Comparison of ENCODE assay signal across 1 cellular context in genomic region chr9:32161720-32162119, GRCh38.
TF ChIP-seq lines count a peak whose summit lies in the region.

No MANE protein-coding gene starts in this region.

TF ChIP-seq in GM23338, 12 proteins besides CTCF, POLR2A, EP300 and RAD21 (continued from another document):
- TF ChIP-seq, protein P1, sequence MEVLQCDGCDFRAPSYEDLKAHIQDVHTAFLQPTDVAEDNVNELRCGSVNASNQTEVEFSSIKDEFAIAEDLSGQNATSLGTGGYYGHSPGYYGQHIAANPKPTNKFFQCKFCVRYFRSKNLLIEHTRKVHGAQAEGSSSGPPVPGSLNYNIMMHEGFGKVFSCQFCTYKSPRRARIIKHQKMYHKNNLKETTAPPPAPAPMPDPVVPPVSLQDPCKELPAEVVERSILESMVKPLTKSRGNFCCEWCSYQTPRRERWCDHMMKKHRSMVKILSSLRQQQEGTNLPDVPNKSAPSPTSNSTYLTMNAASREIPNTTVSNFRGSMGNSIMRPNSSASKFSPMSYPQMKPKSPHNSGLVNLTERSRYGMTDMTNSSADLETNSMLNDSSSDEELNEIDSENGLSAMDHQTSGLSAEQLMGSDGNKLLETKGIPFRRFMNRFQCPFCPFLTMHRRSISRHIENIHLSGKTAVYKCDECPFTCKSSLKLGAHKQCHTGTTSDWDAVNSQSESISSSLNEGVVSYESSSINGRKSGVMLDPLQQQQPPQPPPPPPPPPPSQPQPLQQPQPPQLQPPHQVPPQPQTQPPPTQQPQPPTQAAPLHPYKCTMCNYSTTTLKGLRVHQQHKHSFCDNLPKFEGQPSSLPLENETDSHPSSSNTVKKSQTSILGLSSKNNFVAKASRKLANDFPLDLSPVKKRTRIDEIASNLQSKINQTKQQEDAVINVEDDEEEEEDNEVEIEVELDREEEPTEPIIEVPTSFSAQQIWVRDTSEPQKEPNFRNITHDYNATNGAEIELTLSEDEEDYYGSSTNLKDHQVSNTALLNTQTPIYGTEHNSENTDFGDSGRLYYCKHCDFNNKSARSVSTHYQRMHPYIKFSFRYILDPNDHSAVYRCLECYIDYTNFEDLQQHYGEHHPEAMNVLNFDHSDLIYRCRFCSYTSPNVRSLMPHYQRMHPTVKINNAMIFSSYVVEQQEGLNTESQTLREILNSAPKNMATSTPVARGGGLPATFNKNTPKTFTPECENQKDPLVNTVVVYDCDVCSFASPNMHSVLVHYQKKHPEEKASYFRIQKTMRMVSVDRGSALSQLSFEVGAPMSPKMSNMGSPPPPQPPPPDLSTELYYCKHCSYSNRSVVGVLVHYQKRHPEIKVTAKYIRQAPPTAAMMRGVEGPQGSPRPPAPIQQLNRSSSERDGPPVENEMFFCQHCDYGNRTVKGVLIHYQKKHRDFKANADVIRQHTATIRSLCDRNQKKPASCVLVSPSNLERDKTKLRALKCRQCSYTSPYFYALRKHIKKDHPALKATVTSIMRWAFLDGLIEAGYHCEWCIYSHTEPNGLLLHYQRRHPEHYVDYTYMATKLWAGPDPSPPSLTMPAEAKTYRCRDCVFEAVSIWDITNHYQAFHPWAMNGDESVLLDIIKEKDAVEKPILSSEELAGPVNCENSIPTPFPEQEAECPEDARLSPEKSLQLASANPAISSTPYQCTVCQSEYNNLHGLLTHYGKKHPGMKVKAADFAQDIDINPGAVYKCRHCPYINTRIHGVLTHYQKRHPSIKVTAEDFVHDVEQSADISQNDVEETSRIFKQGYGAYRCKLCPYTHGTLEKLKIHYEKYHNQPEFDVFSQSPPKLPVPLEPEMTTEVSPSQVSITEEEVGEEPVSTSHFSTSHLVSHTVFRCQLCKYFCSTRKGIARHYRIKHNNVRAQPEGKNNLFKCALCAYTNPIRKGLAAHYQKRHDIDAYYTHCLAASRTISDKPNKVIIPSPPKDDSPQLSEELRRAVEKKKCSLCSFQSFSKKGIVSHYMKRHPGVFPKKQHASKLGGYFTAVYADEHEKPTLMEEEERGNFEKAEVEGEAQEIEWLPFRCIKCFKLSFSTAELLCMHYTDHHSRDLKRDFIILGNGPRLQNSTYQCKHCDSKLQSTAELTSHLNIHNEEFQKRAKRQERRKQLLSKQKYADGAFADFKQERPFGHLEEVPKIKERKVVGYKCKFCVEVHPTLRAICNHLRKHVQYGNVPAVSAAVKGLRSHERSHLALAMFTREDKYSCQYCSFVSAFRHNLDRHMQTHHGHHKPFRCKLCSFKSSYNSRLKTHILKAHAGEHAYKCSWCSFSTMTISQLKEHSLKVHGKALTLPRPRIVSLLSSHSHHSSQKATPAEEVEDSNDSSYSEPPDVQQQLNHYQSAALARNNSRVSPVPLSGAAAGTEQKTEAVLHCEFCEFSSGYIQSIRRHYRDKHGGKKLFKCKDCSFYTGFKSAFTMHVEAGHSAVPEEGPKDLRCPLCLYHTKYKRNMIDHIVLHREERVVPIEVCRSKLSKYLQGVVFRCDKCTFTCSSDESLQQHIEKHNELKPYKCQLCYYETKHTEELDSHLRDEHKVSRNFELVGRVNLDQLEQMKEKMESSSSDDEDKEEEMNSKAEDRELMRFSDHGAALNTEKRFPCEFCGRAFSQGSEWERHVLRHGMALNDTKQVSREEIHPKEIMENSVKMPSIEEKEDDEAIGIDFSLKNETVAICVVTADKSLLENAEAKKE (CRISPR knock-in tag; IDR thresholded peaks at IDR 0.05), result no peak
- TF ChIP-seq NANOG (IDR thresholded peaks at IDR 0.05; ENCODE audit: borderline replicate concordance), result no peak
- TF ChIP-seq JUNB (IDR thresholded peaks at IDR 0.05; ENCODE audit: unreplicated experiment), result no peak
